In genomic region chr16:35180970-35181369, GRCh38 we compare ENCODE assay signal across 35 cellular contexts.
"Had no signal": no experiment of that assay in that cellular context is flagged by ENCODE, and none has a peak within 500 bp of the region (broad histone marks: within the 10 kb centered on the region; RNA-seq: fewer than 3 reads in every experiment).

No MANE protein-coding gene starts in this region.

- H3K4me3 Mint-ChIP-seq: activated CD4-positive, alpha-beta memory T cell treated with anti-CD3 and anti-CD28 coated beads, Interleukin-2, amount 10 ng/mL, durations not matched to agents 7 days and 5 days; activated CD4-positive, alpha-beta T cell treated with anti-CD3 and anti-CD28 coated beads for 36 hours; activated CD4-positive, alpha-beta T cell treated with anti-CD3 and anti-CD28 coated beads, Interleukin-2, amount 10 ng/mL, durations not matched to agents 7 days and 5 days; activated CD8-positive, alpha-beta memory T cell treated with anti-CD3 and anti-CD28 coated beads, Interleukin-2, amount 10 ng/mL, durations not matched to agents 7 days and 5 days; activated CD8-positive, alpha-beta T cell treated with anti-CD3 and anti-CD28 coated beads, Interleukin-2, amount 10 ng/mL, durations not matched to agents 7 days and 5 days; activated naive CD4-positive, alpha-beta T cell treated with anti-CD3 and anti-CD28 coated beads, Interleukin-2, amount 10 ng/mL, durations not matched to agents 7 days and 5 days; activated naive CD4-positive, alpha-beta T cell treated with anti-CD3 and anti-CD28 coated beads, Interleukin-2, amount 50 U/mL, for 24 hours; activated naive CD8-positive, alpha-beta T cell; activated naive CD8-positive, alpha-beta T cell treated with anti-CD3 and anti-CD28 coated beads, Interleukin-2, amount 10 ng/mL, durations not matched to agents 7 days and 5 days; activated naive CD8-positive, alpha-beta T cell treated with anti-CD3 and anti-CD28 coated beads, Interleukin-2, amount 50 U/mL, for 24 hours; activated T-cell treated with anti-CD3 and anti-CD28 coated beads, Interleukin-2, amount 50 U/mL, for 24 hours; brain; T-helper 1 cell treated with Interleukin-12 subunit alpha and Interleukin-12 subunit beta and Interleukin-4 antibody, amounts not matched to agents 30 μg/mL and 1 μg/mL, for 36 hours; T-helper 2 cell treated with Interferon-gamma antibody and Interleukin-4, amounts not matched to agents 5 μg/mL and 100 μg/mL, for 36 hours had no signal

- H3K4me1 ChIP-seq: ascending aorta had no signal

- H3K27me3 Mint-ChIP-seq: activated CD4-positive, alpha-beta memory T cell treated with anti-CD3 and anti-CD28 coated beads, Interleukin-2, amount 10 ng/mL, durations not matched to agents 7 days and 5 days; activated CD4-positive, alpha-beta T cell treated with anti-CD3 and anti-CD28 coated beads for 36 hours; activated CD4-positive, alpha-beta T cell treated with anti-CD3 and anti-CD28 coated beads, Interleukin-2, amount 10 ng/mL, durations not matched to agents 7 days and 5 days; activated CD8-positive, alpha-beta memory T cell treated with anti-CD3 and anti-CD28 coated beads, Interleukin-2, amount 10 ng/mL, durations not matched to agents 7 days and 5 days; activated naive CD4-positive, alpha-beta T cell treated with anti-CD3 and anti-CD28 coated beads, Interleukin-2, amount 10 ng/mL, durations not matched to agents 7 days and 5 days; activated naive CD4-positive, alpha-beta T cell treated with anti-CD3 and anti-CD28 coated beads, Interleukin-2, amount 50 U/mL, for 24 hours; activated naive CD8-positive, alpha-beta T cell; activated naive CD8-positive, alpha-beta T cell treated with anti-CD3 and anti-CD28 coated beads, Interleukin-2, amount 10 ng/mL, durations not matched to agents 7 days and 5 days; activated naive CD8-positive, alpha-beta T cell treated with anti-CD3 and anti-CD28 coated beads, Interleukin-2, amount 50 U/mL, for 24 hours; activated T-cell treated with anti-CD3 and anti-CD28 coated beads, Interleukin-2, amount 50 U/mL, for 24 hours; brain had no signal

- H3K36me3 Mint-ChIP-seq: activated CD8-positive, alpha-beta memory T cell treated with anti-CD3 and anti-CD28 coated beads, Interleukin-2, amount 10 ng/mL, durations not matched to agents 7 days and 5 days; activated naive CD4-positive, alpha-beta T cell treated with anti-CD3 and anti-CD28 coated beads, Interleukin-2, amount 10 ng/mL, durations not matched to agents 7 days and 5 days; activated naive CD8-positive, alpha-beta T cell treated with anti-CD3 and anti-CD28 coated beads, Interleukin-2, amount 10 ng/mL, durations not matched to agents 7 days and 5 days; brain had no signal

- ATAC-seq: activated CD4-positive, alpha-beta T cell treated with anti-CD3 and anti-CD28 coated beads for 36 hours; activated CD4-positive, CD25-positive, alpha-beta regulatory T cell treated with anti-CD3 and anti-CD28 coated beads, Interleukin-2, amount 50 U/mL, for 24 hours; activated CD8-positive, alpha-beta memory T cell treated with anti-CD3 and anti-CD28 coated beads, Interleukin-2, amount 10 ng/mL, durations not matched to agents 7 days and 5 days; activated CD8-positive, alpha-beta T cell treated with anti-CD3 and anti-CD28 coated beads, Interleukin-2, amount 10 ng/mL, durations not matched to agents 7 days and 5 days; activated naive CD8-positive, alpha-beta T cell treated with anti-CD3 and anti-CD28 coated beads, Interleukin-2, amount 50 U/mL, for 24 hours had no signal

- H3K36me3 ChIP-seq: ascending aorta had no signal

- H3K27me3 ChIP-seq: ascending aorta had no signal

- H3K4me1 Mint-ChIP-seq: activated CD4-positive, alpha-beta memory T cell treated with anti-CD3 and anti-CD28 coated beads, Interleukin-2, amount 10 ng/mL, durations not matched to agents 7 days and 5 days; activated CD4-positive, alpha-beta T cell treated with anti-CD3 and anti-CD28 coated beads for 36 hours; activated CD4-positive, alpha-beta T cell treated with anti-CD3 and anti-CD28 coated beads, Interleukin-2, amount 10 ng/mL, durations not matched to agents 7 days and 5 days; activated CD8-positive, alpha-beta memory T cell treated with anti-CD3 and anti-CD28 coated beads, Interleukin-2, amount 10 ng/mL, durations not matched to agents 7 days and 5 days; activated naive CD4-positive, alpha-beta T cell treated with anti-CD3 and anti-CD28 coated beads, Interleukin-2, amount 10 ng/mL, durations not matched to agents 7 days and 5 days; activated naive CD4-positive, alpha-beta T cell treated with anti-CD3 and anti-CD28 coated beads, Interleukin-2, amount 50 U/mL, for 24 hours; activated naive CD8-positive, alpha-beta T cell treated with anti-CD3 and anti-CD28 coated beads, Interleukin-2, amount 10 ng/mL, durations not matched to agents 7 days and 5 days; activated naive CD8-positive, alpha-beta T cell treated with anti-CD3 and anti-CD28 coated beads, Interleukin-2, amount 50 U/mL, for 24 hours; brain had no signal

- H3K4me3 ChIP-seq: ascending aorta had no signal

- H3K9me3 ChIP-seq: ascending aorta had no signal

- H3K27ac Mint-ChIP-seq: activated CD4-positive, alpha-beta memory T cell treated with anti-CD3 and anti-CD28 coated beads, Interleukin-2, amount 10 ng/mL, durations not matched to agents 7 days and 5 days; activated CD4-positive, alpha-beta T cell treated with anti-CD3 and anti-CD28 coated beads for 36 hours; activated CD4-positive, alpha-beta T cell treated with anti-CD3 and anti-CD28 coated beads, Interleukin-2, amount 10 ng/mL, durations not matched to agents 7 days and 5 days; activated CD8-positive, alpha-beta memory T cell treated with anti-CD3 and anti-CD28 coated beads, Interleukin-2, amount 10 ng/mL, durations not matched to agents 7 days and 5 days; activated CD8-positive, alpha-beta T cell treated with anti-CD3 and anti-CD28 coated beads, Interleukin-2, amount 10 ng/mL, durations not matched to agents 7 days and 5 days; activated naive CD4-positive, alpha-beta T cell treated with anti-CD3 and anti-CD28 coated beads, Interleukin-2, amount 10 ng/mL, durations not matched to agents 7 days and 5 days; activated naive CD4-positive, alpha-beta T cell treated with anti-CD3 and anti-CD28 coated beads, Interleukin-2, amount 50 U/mL, for 24 hours; activated naive CD8-positive, alpha-beta T cell; activated naive CD8-positive, alpha-beta T cell treated with anti-CD3 and anti-CD28 coated beads, Interleukin-2, amount 10 ng/mL, durations not matched to agents 7 days and 5 days; activated naive CD8-positive, alpha-beta T cell treated with anti-CD3 and anti-CD28 coated beads, Interleukin-2, amount 50 U/mL, for 24 hours; activated T-cell treated with anti-CD3 and anti-CD28 coated beads, Interleukin-2, amount 50 U/mL, for 24 hours; activated T-helper 2 cell treated with anti-CD3 and anti-CD28 coated beads, Interferon-gamma antibody, Interleukin-2, Interleukin-4, amounts not matched to agents 10 μg/mL and 5 μg/mL and 100 μg/mL, durations not matched to agents 14 hours and 24 hours and 36 hours; brain; T-helper 1 cell treated with Interleukin-12 subunit alpha and Interleukin-12 subunit beta and Interleukin-4 antibody, amounts not matched to agents 30 μg/mL and 1 μg/mL, for 36 hours; T-helper 2 cell treated with Interferon-gamma antibody and Interleukin-4, amounts not matched to agents 5 μg/mL and 100 μg/mL, for 36 hours had no signal

- DNase-seq: activated CD4-positive, alpha-beta memory T cell treated with anti-CD3 and anti-CD28 coated beads, Interleukin-2, amount 10 ng/mL, durations not matched to agents 7 days and 5 days; activated CD4-positive, alpha-beta T cell treated with anti-CD3 and anti-CD28 coated beads for 1 hour; activated CD4-positive, alpha-beta T cell treated with anti-CD3 and anti-CD28 coated beads for 36 hours; activated CD4-positive, alpha-beta T cell treated with anti-CD3 and anti-CD28 coated beads for 48 hours; activated CD4-positive, alpha-beta T cell treated with anti-CD3 and anti-CD28 coated beads, Interleukin-2, amount 10 ng/mL, durations not matched to agents 7 days and 5 days; activated CD4-positive, alpha-beta T cell treated with anti-CD3 and anti-CD28 coated beads, Interleukin-2, amount 50 U/mL, for 48 hours; activated CD4-positive, CD25-positive, alpha-beta regulatory T cell; activated CD8-positive, alpha-beta memory T cell treated with anti-CD3 and anti-CD28 coated beads for 24 hours; activated CD8-positive, alpha-beta memory T cell treated with anti-CD3 and anti-CD28 coated beads, Interleukin-2, amount 10 ng/mL, durations not matched to agents 7 days and 5 days; activated CD8-positive, alpha-beta memory T cell treated with anti-CD3 and anti-CD28 coated beads, Interleukin-2, amount 50 U/mL, for 48 hours; activated CD8-positive, alpha-beta T cell treated with anti-CD3 and anti-CD28 coated beads, Interleukin-2, amount 10 ng/mL, durations not matched to agents 7 days and 5 days; activated effector memory CD4-positive, alpha-beta T cell treated with Interleukin-2 at 50 U/mL for 16 hours; activated gamma-delta T cell; activated naive CD4-positive, alpha-beta T cell treated with anti-CD3 and anti-CD28 coated beads, Interleukin-2, amount 10 ng/mL, durations not matched to agents 7 days and 5 days; activated naive CD4-positive, alpha-beta T cell treated with Interleukin-2 at 50 U/mL for 16 hours; activated naive CD8-positive, alpha-beta T cell treated with anti-CD3 and anti-CD28 coated beads, Interleukin-2, amount 10 ng/mL, durations not matched to agents 7 days and 5 days; activated naive CD8-positive, alpha-beta T cell treated with anti-CD3 and anti-CD28 coated beads, Interleukin-2, amount 50 U/mL, for 24 hours; activated T-cell treated with anti-CD3 and anti-CD28 coated beads, Interleukin-2, amount 50 U/mL, for 24 hours; activated T-cell treated with anti-CD3 and anti-CD28 coated beads, Interleukin-2, amount 50 U/mL, for 48 hours; amygdala; anterior cingulate cortex; central memory CD4-positive, alpha-beta T cell; SW 1271; T-helper 1 cell; T-helper 2 cell; T-helper 9 cell had no signal

- H3K27ac ChIP-seq: ascending aorta, VCaP had no signal
